ENCODE assay signal across 1 cellular context in the genomic region with DNA sequence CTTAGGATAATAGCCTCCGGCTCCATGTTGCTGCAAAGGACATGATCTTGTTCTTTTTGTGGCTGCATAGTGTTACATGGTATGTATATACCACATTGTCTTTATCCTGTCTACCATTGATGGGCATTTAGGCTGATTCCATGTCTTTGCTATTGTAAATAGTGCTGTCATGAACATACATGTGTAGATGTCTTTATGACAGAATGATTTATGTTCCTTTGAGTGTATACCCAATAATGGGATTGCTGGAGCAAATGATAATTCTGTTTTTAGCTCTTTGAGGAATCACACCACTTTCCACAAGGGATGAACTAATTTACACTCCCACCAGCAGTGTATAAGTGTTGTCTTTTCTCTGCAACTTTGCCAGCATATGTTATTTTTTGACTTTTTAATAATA.
TF ChIP-seq lines count a peak whose summit lies in the region.

No MANE protein-coding gene starts in this region.

TF ChIP-seq in HEK293, 187 proteins besides CTCF, POLR2A, EP300 and RAD21 (continued from another document):
- TF ChIP-seq ZSCAN5A (tag by site-specific recombination; IDR thresholded peaks at IDR 0.05) (no peak), ZNF324 (tag by site-specific recombination; IDR thresholded peaks at IDR 0.05) (no peak), ATF2 (tag by site-specific recombination; IDR thresholded peaks at IDR 0.05; ENCODE audit: low read depth) (no peak), ZNF777 (tag by site-specific recombination; IDR thresholded peaks at IDR 0.05; ENCODE audit: borderline replicate concordance) (no peak), KLF1 (tag by site-specific recombination; IDR thresholded peaks at IDR 0.05) (no peak), ZNF48 (tag by site-specific recombination; IDR thresholded peaks at IDR 0.05) (no peak), RBAK (tag by site-specific recombination; IDR thresholded peaks at IDR 0.05) (no peak), FEZF1 (tag by site-specific recombination; IDR thresholded peaks at IDR 0.05) (peak; percentile 30; the same call in 1 of the 2 replicates), ZNF792 (tag by site-specific recombination; IDR thresholded peaks at IDR 0.05) (no peak), ZBTB48 (tag by site-specific recombination; IDR thresholded peaks at IDR 0.05) (no peak)
